16 cellular contexts compared by ENCODE assay signal in genomic region chr5:73814234-73814846, GRCh38.
DNase-seq lines count a peak whose midpoint lies in the region; ATAC-seq and TF ChIP-seq lines count a peak whose summit lies in the region.
"Had no signal": no experiment of that assay in that cellular context is flagged by ENCODE, and none has a peak within 500 bp of the region (broad histone marks: within the 10 kb centered on the region; RNA-seq: fewer than 3 reads in every experiment).

No MANE protein-coding gene starts in this region.

- WGBS in esophagus squamous epithelium, 2 donors = 37 to 52% methylated on average over 8 of the region's 8 CpGs

- H3K9me3 ChIP-seq in esophagus squamous epithelium (no peaks in the 10 kb centered on the region), osteoblast (ENCODE audit: low read depth, low read length) (no peaks in the 10 kb centered on the region), uterus (no peaks in the 10 kb centered on the region)
- H3K9me3 ChIP-seq: BE2C, SK-N-SH had no signal

- H3K36me3 ChIP-seq in esophagus squamous epithelium (no peaks in the 10 kb centered on the region), osteoblast (ENCODE audit: insufficient read depth, low read length) (no peaks in the 10 kb centered on the region), uterus (no peaks in the 10 kb centered on the region)
- H3K36me3 ChIP-seq: cardiac muscle cell had no signal

- peak overlapping the region in 3 of 4 donors; percentile 15 to 81 (median 74) for H3K27ac ChIP-seq in esophagus squamous epithelium
- H3K27ac ChIP-seq in osteoblast (ENCODE audit: low read depth, low read length) = no peak overlapping the region
- peak overlapping the region; percentile 12 to 71 for H3K27ac ChIP-seq in uterus
- H3K27ac ChIP-seq: cardiac muscle cell had no signal

- H3K27ac Mint-ChIP-seq in WTC11 = no peak overlapping the region

- ATAC-seq in WTC11 = peak; percentile 44
- no peak for ATAC-seq in esophagus mucosa

- DNase-seq in WTC11 (ENCODE audit: low spot score) (no peak), esophagus squamous epithelium (lab: John Stamatoyannopoulos, UW) (no peak), osteoblast (ENCODE audit: insufficient read length, low spot score, missing footprints) (no peak), uterus (no peak), NCI-H1092 treated with DMSO at 0.1 percent for 48 hours (lab: John Stamatoyannopoulos, UW) (no peak), hippocampal formation (lab: John Stamatoyannopoulos, UW) (no peak)
- DNase-seq: activated CD4-positive, alpha-beta T cell treated with anti-CD3 and anti-CD28 coated beads for 1 hour; BE2C; glutamatergic neuron; midbrain; NCI-H1417 treated with DMSO at 0.1 percent for 48 hours; SK-N-SH; stimulated activated CD4-positive, alpha-beta T cell treated with anti-CD3 and anti-CD28 coated beads, Interleukin-2, amount 100 ng/mL, for 48 hours; T1000 had no signal

- intact Hi-C loops in esophagus squamous epithelium (cut with DNase I) = no loop called here
- intact Hi-C loops in uterus (cut with DNase I; ENCODE audit: low total_unique reads) = no loop called here

- H3K9me3 Mint-ChIP-seq in WTC11 = no peaks in the 10 kb centered on the region

- H3K4me3 Mint-ChIP-seq in WTC11 = no peak overlapping the region

- H3K4me1 ChIP-seq in esophagus squamous epithelium (peaks cover 0 to 58% (median 0%) of the 10 kb centered on the region in 3 donors), osteoblast (ENCODE audit: insufficient read depth, low read length) (peaks cover 54% of the 10 kb centered on the region), uterus (peaks cover 0 to 5% of the 10 kb centered on the region in 2 donors)
- H3K4me1 ChIP-seq: BE2C had no signal

- TF ChIP-seq CTCF in WTC11 (IDR thresholded peaks at IDR 0.05) (no peak), esophagus squamous epithelium (IDR thresholded peaks at IDR 0.05) (no peak), osteoblast (IDR thresholded peaks at IDR 0.05; ENCODE audit: extremely low read depth, low read depth, low read length) (no peak), uterus (IDR thresholded peaks at IDR 0.05) (no peak)

- TF ChIP-seq POLR2A in esophagus squamous epithelium (IDR thresholded peaks at IDR 0.05) = no peak
- no peak for TF ChIP-seq POLR2A in uterus (IDR thresholded peaks at IDR 0.05)

- H3K27me3 ChIP-seq in esophagus squamous epithelium (no peaks in the 10 kb centered on the region), osteoblast (ENCODE audit: insufficient read depth, low read length) (no peaks in the 10 kb centered on the region), uterus (no peaks in the 10 kb centered on the region)
- H3K27me3 ChIP-seq: BE2C, cardiac muscle cell had no signal

- H3K4me1 Mint-ChIP-seq in WTC11 = peaks cover 23% of the 10 kb centered on the region

- H3K27me3 Mint-ChIP-seq in WTC11 (ENCODE audit: low read depth) = no peaks in the 10 kb centered on the region

- H3K4me2 ChIP-seq in osteoblast (ENCODE audit: insufficient read depth, low read length) = peak overlapping the region; percentile 12
- H3K4me2 ChIP-seq: SK-N-SH had no signal

- CTCF ChIA-PET in WTC11 (lab: Charles Lee) = interaction anchor here (1.5 kb wide), 1 partner anchor 21 kb away, joined by 4 read pairs; no protein-coding TSS in a partner anchor

- POLR2A ChIA-PET in WTC11 (lab: Charles Lee) = no interaction called here

- no peaks in the 10 kb centered on the region for H4K20me1 ChIP-seq in osteoblast (ENCODE audit: insufficient read depth, low read length)

- H3K79me2 ChIP-seq in osteoblast (ENCODE audit: insufficient read depth, low read length) = peaks cover 8% of the 10 kb centered on the region

- H3K4me3 ChIP-seq in esophagus squamous epithelium = peak overlapping the region; percentile 8 to 51 (median 40)
- H3K4me3 ChIP-seq in osteoblast (ENCODE audit: insufficient read depth, low read length) = peak overlapping the region; percentile 49
- H3K4me3 ChIP-seq in uterus = peak overlapping the region in 1 of 2 donors; percentile 29
- H3K4me3 ChIP-seq: cardiac muscle cell had no signal

- peak overlapping the region; percentile 26 for H2AFZ ChIP-seq in osteoblast (ENCODE audit: low read length)

- H3K36me3 Mint-ChIP-seq in WTC11 = no peaks in the 10 kb centered on the region

TF ChIP-seq in WTC11, 78 proteins besides CTCF, POLR2A, EP300 and RAD21 (continues in another document):
- no peak for TF ChIP-seq JUN (CRISPR knock-in tag; IDR thresholded peaks at IDR 0.05)
- TF ChIP-seq GTF2I (CRISPR knock-in tag; conservative IDR thresholded peaks at IDR 0.05) = no peak
- no peak for TF ChIP-seq ARID4B (CRISPR knock-in tag; IDR thresholded peaks at IDR 0.05; ENCODE audit: borderline replicate concordance)
- TF ChIP-seq, protein P1, sequence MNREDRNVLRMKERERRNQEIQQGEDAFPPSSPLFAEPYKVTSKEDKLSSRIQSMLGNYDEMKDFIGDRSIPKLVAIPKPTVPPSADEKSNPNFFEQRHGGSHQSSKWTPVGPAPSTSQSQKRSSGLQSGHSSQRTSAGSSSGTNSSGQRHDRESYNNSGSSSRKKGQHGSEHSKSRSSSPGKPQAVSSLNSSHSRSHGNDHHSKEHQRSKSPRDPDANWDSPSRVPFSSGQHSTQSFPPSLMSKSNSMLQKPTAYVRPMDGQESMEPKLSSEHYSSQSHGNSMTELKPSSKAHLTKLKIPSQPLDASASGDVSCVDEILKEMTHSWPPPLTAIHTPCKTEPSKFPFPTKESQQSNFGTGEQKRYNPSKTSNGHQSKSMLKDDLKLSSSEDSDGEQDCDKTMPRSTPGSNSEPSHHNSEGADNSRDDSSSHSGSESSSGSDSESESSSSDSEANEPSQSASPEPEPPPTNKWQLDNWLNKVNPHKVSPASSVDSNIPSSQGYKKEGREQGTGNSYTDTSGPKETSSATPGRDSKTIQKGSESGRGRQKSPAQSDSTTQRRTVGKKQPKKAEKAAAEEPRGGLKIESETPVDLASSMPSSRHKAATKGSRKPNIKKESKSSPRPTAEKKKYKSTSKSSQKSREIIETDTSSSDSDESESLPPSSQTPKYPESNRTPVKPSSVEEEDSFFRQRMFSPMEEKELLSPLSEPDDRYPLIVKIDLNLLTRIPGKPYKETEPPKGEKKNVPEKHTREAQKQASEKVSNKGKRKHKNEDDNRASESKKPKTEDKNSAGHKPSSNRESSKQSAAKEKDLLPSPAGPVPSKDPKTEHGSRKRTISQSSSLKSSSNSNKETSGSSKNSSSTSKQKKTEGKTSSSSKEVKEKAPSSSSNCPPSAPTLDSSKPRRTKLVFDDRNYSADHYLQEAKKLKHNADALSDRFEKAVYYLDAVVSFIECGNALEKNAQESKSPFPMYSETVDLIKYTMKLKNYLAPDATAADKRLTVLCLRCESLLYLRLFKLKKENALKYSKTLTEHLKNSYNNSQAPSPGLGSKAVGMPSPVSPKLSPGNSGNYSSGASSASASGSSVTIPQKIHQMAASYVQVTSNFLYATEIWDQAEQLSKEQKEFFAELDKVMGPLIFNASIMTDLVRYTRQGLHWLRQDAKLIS (CRISPR knock-in tag; IDR thresholded peaks at IDR 0.05; ENCODE audit: borderline replicate concordance) = no peak
- TF ChIP-seq, protein P2, sequence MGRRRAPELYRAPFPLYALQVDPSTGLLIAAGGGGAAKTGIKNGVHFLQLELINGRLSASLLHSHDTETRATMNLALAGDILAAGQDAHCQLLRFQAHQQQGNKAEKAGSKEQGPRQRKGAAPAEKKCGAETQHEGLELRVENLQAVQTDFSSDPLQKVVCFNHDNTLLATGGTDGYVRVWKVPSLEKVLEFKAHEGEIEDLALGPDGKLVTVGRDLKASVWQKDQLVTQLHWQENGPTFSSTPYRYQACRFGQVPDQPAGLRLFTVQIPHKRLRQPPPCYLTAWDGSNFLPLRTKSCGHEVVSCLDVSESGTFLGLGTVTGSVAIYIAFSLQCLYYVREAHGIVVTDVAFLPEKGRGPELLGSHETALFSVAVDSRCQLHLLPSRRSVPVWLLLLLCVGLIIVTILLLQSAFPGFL (CRISPR knock-in tag; IDR thresholded peaks at IDR 0.05; ENCODE audit: borderline replicate concordance) = no peak
- no peak for TF ChIP-seq MAX (CRISPR knock-in tag; IDR thresholded peaks at IDR 0.05)
